In genomic region chr1:44314401-44314800, GRCh38 we compare ENCODE assay signal across 18 cellular contexts. TPM values are rescaled to one million over a fixed set of nuclear protein-coding genes. Genes with fewer than 3 reads are reported as not detected.
DNase-seq lines count a peak whose midpoint lies in the region; ATAC-seq, FAIRE-seq and TF ChIP-seq lines count a peak whose summit lies in the region.
"Had no signal": no experiment of that assay in that cellular context is flagged by ENCODE, and none has a peak within 500 bp of the region (broad histone marks: within the 10 kb centered on the region; RNA-seq: fewer than 3 reads in every experiment).

No MANE protein-coding gene starts in this region.

- H3K4me1 Mint-ChIP-seq in T-helper 17 cell = peaks cover 10% of the 10 kb centered on the region
- H3K4me1 Mint-ChIP-seq in CD4-positive, alpha-beta memory T cell = peaks cover 0 to 8% (median 4%) of the 10 kb centered on the region in 4 donors

- H3K9me3 ChIP-seq in DOHH2 (ENCODE audit: control insufficient read depth, insufficient read depth, low read length) (no peaks in the 10 kb centered on the region), Panc1 (ENCODE audit: control insufficient read depth, insufficient read depth, low read depth, low read length) (no peaks in the 10 kb centered on the region), endothelial cell of umbilical vein (replicated peaks; ENCODE audit: control insufficient read depth, insufficient read depth, low read length) (no peaks in the 10 kb centered on the region), osteoblast (ENCODE audit: low read depth, low read length) (no peaks in the 10 kb centered on the region), T-helper 17 cell (ENCODE audit: control insufficient read depth, low read length, poor library complexity, severe bottlenecking) (no peaks in the 10 kb centered on the region)
- H3K9me3 ChIP-seq in CD4-positive, alpha-beta memory T cell (ENCODE audit: control insufficient read depth in 1 of 2, low read length in 2 of 2) = no peaks in the 10 kb centered on the region
- H3K9me3 ChIP-seq: testis had no signal

- no peaks in the 10 kb centered on the region for H3F3A ChIP-seq in DOHH2 (ENCODE audit: control insufficient read depth, insufficient read depth)

- peaks cover 4% of the 10 kb centered on the region; the same call in 1 of the 2 replicates for H3K4me1 ChIP-seq in DOHH2 (ENCODE audit: control insufficient read depth, low read length)
- no peaks in the 10 kb centered on the region for H3K4me1 ChIP-seq in Panc1 (ENCODE audit: control insufficient read depth, insufficient read depth, low read length)
- no peaks in the 10 kb centered on the region for H3K4me1 ChIP-seq in endothelial cell of umbilical vein (ENCODE audit: control insufficient read depth, extremely low read depth, insufficient read depth, low read length)
- peaks cover 6% of the 10 kb centered on the region for H3K4me1 ChIP-seq in osteoblast (ENCODE audit: insufficient read depth, low read length)
- no peaks in the 10 kb centered on the region for H3K4me1 ChIP-seq in CD4-positive, alpha-beta memory T cell (ENCODE audit: insufficient read depth, low read length)
- H3K4me1 ChIP-seq: testis had no signal

- intact Hi-C loops in Panc1 (cut with micrococcal nuclease; ENCODE audit: unreplicated experiment) = no loop called here
- intact Hi-C loops in endothelial cell of umbilical vein (cut with micrococcal nuclease) = no loop called here
- intact Hi-C loops in CD4-positive, alpha-beta memory T cell (cut with micrococcal nuclease) = no loop called here

- no peak for TF ChIP-seq POLR2A in endothelial cell of umbilical vein (IDR thresholded peaks at IDR 0.05; ENCODE audit: low read depth, low read length)

- H4K20me1 ChIP-seq in DOHH2 (ENCODE audit: control insufficient read depth, insufficient read depth, low read depth, low read length) = peaks cover 6% of the 10 kb centered on the region; the same call in 1 of the 2 replicates
- no peaks in the 10 kb centered on the region for H4K20me1 ChIP-seq in endothelial cell of umbilical vein (replicated peaks; ENCODE audit: control insufficient read depth, extremely low read depth, insufficient read depth, low read length)
- H4K20me1 ChIP-seq in osteoblast (ENCODE audit: insufficient read depth, low read length) = peaks cover 13% of the 10 kb centered on the region

- DNase-seq in Panc1 (ENCODE audit: low read depth, low spot score) (no peak), endothelial cell of umbilical vein (ENCODE audit: low read depth, low spot score) (no peak), osteoblast (ENCODE audit: insufficient read length, low spot score, missing footprints) (no peak), T-helper 17 cell (no peak)
- no peak for DNase-seq in CD4-positive, alpha-beta memory T cell
- DNase-seq: activated CD4-positive, alpha-beta T cell treated with anti-CD3 and anti-CD28 coated beads for 1 hour; activated CD8-positive, alpha-beta memory T cell treated with anti-CD3 and anti-CD28 coated beads, Interleukin-2, amount 10 ng/mL, durations not matched to agents 7 days and 5 days; NCI-H1105; NCI-H2171 treated with DMSO at 0.1 percent for 48 hours; right cardiac atrium; Right ventricle myocardium superior; stimulated activated CD4-positive, alpha-beta T cell treated with anti-CD3 and anti-CD28 coated beads, Interleukin-4, amount 100 ng/mL, for 1 hour; T-helper 2 cell; testis had no signal

- peak; percentile 12 for TF ChIP-seq CTCF in DOHH2 (IDR thresholded peaks at IDR 0.05; ENCODE audit: low read depth, low read length, poor library complexity, severe bottlenecking)
- TF ChIP-seq CTCF in Panc1 (IDR thresholded peaks at IDR 0.05) = peak; percentile 56
- no peak for TF ChIP-seq CTCF in endothelial cell of umbilical vein (IDR thresholded peaks at IDR 0.05; ENCODE audit: extremely low read depth in 1 of 2, insufficient read depth in 1 of 2, low read depth in 1 of 2, low read length in 2 of 2)
- TF ChIP-seq CTCF in osteoblast (IDR thresholded peaks at IDR 0.05; ENCODE audit: extremely low read depth, low read depth, low read length) = peak; percentile 29

- no peak overlapping the region for H3K9ac ChIP-seq in endothelial cell of umbilical vein (replicated peaks; ENCODE audit: extremely low read depth, insufficient read depth, low read length)

- H3K27me3 ChIP-seq in DOHH2 (ENCODE audit: control insufficient read depth, low read length) = no peaks in the 10 kb centered on the region
- H3K27me3 ChIP-seq in Panc1 (ENCODE audit: control insufficient read depth, insufficient read depth, low read length) = no peaks in the 10 kb centered on the region
- H3K27me3 ChIP-seq in endothelial cell of umbilical vein (ENCODE audit: control insufficient read depth in 2 of 2, insufficient read depth in 2 of 2, low read length in 2 of 2) = no peaks in the 10 kb centered on the region
- no peaks in the 10 kb centered on the region for H3K27me3 ChIP-seq in osteoblast (ENCODE audit: insufficient read depth, low read length)
- no peaks in the 10 kb centered on the region for H3K27me3 ChIP-seq in CD4-positive, alpha-beta memory T cell (ENCODE audit: insufficient read depth, low read length)
- H3K27me3 ChIP-seq: testis had no signal

- H3K36me3 ChIP-seq in DOHH2 (ENCODE audit: control insufficient read depth, low read length) = peaks cover 64% of the 10 kb centered on the region
- peaks cover 10% of the 10 kb centered on the region; the same call in 1 of the 2 replicates for H3K36me3 ChIP-seq in Panc1 (ENCODE audit: control insufficient read depth, insufficient read depth, low read length)
- H3K36me3 ChIP-seq in endothelial cell of umbilical vein (ENCODE audit: control insufficient read depth in 2 of 2, extremely low read depth in 1 of 2, insufficient read depth in 2 of 2, low read length in 2 of 2) = peaks cover 2 to 20% of the 10 kb centered on the region in 2 experiments
- peaks cover 56% of the 10 kb centered on the region for H3K36me3 ChIP-seq in osteoblast (ENCODE audit: insufficient read depth, low read length)
- peaks cover 15% of the 10 kb centered on the region for H3K36me3 ChIP-seq in CD4-positive, alpha-beta memory T cell (ENCODE audit: insufficient read depth, low read length)

- H3K27ac Mint-ChIP-seq in T-helper 17 cell = no peak overlapping the region
- no peak overlapping the region for H3K27ac Mint-ChIP-seq in CD4-positive, alpha-beta memory T cell
- H3K27ac Mint-ChIP-seq: activated CD8-positive, alpha-beta memory T cell treated with anti-CD3 and anti-CD28 coated beads, Interleukin-2, amount 10 ng/mL, durations not matched to agents 7 days and 5 days; memory B cell had no signal

- CTCF ChIA-PET in Panc1 (lab: Charles Lee) (interaction anchor here (0.5 kb wide), 1 partner anchor 343 kb away, joined by 3 read pairs; no protein-coding TSS in a partner anchor), endothelial cell of umbilical vein (lab: Charles Lee) (interaction anchor here (1.0 to 2.7 kb wide), 5 partner anchors 14 to 281 kb away, joined by 3 to 11 read pairs (median 3); no protein-coding TSS in a partner anchor)
- CTCF ChIA-PET in CD4-positive, alpha-beta memory T cell (lab: Charles Lee; ENCODE audit: partially characterized antibody) = interaction anchor here (0.7 to 6.3 kb wide), 3 partner anchors 8 to 97 kb away, joined by 3 to 30 read pairs (median 5); no protein-coding TSS in a partner anchor

- in situ Hi-C loops in Panc1 (cut with HindIII; ENCODE audit: low pct_unique_long_range_greater_than_20kb, low sequenced_read_pairs) = no loop called here

- no peak overlapping the region for H3K4me3 Mint-ChIP-seq in T-helper 17 cell
- no peak overlapping the region for H3K4me3 Mint-ChIP-seq in CD4-positive, alpha-beta memory T cell
- H3K4me3 Mint-ChIP-seq: activated CD8-positive, alpha-beta memory T cell treated with anti-CD3 and anti-CD28 coated beads, Interleukin-2, amount 10 ng/mL, durations not matched to agents 7 days and 5 days; memory B cell had no signal

- ATAC-seq in Panc1 (no peak), T-helper 17 cell (no peak), HG02610 (IDR thresholded peaks at IDR 0.05; ENCODE audit: unreplicated experiment) (no peak)
- ATAC-seq: activated CD8-positive, alpha-beta memory T cell treated with anti-CD3 and anti-CD28 coated beads, Interleukin-2, amount 10 ng/mL, durations not matched to agents 7 days and 5 days; right cardiac atrium had no signal

- H3K36me3 Mint-ChIP-seq in T-helper 17 cell (ENCODE audit: low read depth) = peaks cover 7% of the 10 kb centered on the region
- peaks cover 65 to 73% of the 10 kb centered on the region in 2 donors for H3K36me3 Mint-ChIP-seq in CD4-positive, alpha-beta memory T cell

- H3K9me3 Mint-ChIP-seq in CD4-positive, alpha-beta memory T cell = no peaks in the 10 kb centered on the region
- H3K9me3 Mint-ChIP-seq: memory B cell had no signal

- H3K79me2 ChIP-seq in DOHH2 (ENCODE audit: control insufficient read depth, low read length) (no peaks in the 10 kb centered on the region), endothelial cell of umbilical vein (ENCODE audit: control insufficient read depth, insufficient read depth, low read length) (no peaks in the 10 kb centered on the region), osteoblast (ENCODE audit: insufficient read depth, low read length) (no peaks in the 10 kb centered on the region)

- peak; percentile 4 for FAIRE-seq in endothelial cell of umbilical vein (lab: Jason Lieb, UNC)
- FAIRE-seq: islet of Langerhans had no signal

- BruUV-seq in Panc1 (replicated peaks; lab: Mats Ljungman, UMichigan) (no TSS peak), endothelial cell of umbilical vein (replicated peaks; lab: Mats Ljungman, UMichigan) (no TSS peak)

- H2AFZ ChIP-seq in endothelial cell of umbilical vein (ENCODE audit: low read depth, low read length) (no peak overlapping the region), osteoblast (ENCODE audit: low read length) (no peak overlapping the region)

- dilution Hi-C loops in endothelial cell of umbilical vein (cut with MboI; ENCODE audit: extremely low pct_ligation_motif_present, low sequenced_read_pairs) = no loop called here

- H3K4me2 ChIP-seq in DOHH2 (ENCODE audit: low read length) = no peak overlapping the region
- H3K4me2 ChIP-seq in endothelial cell of umbilical vein (ENCODE audit: insufficient read depth, low read length) = no peak overlapping the region
- no peak overlapping the region for H3K4me2 ChIP-seq in osteoblast (ENCODE audit: insufficient read depth, low read length)

- POLR2A ChIA-PET in Panc1 (lab: Charles Lee) = no interaction called here
- POLR2A ChIA-PET in endothelial cell of umbilical vein (lab: Charles Lee) = no interaction called here
- POLR2A ChIA-PET in CD4-positive, alpha-beta memory T cell (lab: Charles Lee; ENCODE audit: partially characterized antibody) = no interaction called here

- no peak overlapping the region for H3K4me3 ChIP-seq in DOHH2 (ENCODE audit: low read length)
- no peak overlapping the region for H3K4me3 ChIP-seq in Panc1 (ENCODE audit: low read depth in 2 of 2, low read length in 2 of 2)
- H3K4me3 ChIP-seq in endothelial cell of umbilical vein (replicated peaks in 1 of 3; ENCODE audit: insufficient read depth in 1 of 3, low read depth in 1 of 3, low read length in 3 of 3) = no peak overlapping the region
- no peak overlapping the region for H3K4me3 ChIP-seq in osteoblast (ENCODE audit: insufficient read depth, low read length)
- no peak overlapping the region for H3K4me3 ChIP-seq in CD4-positive, alpha-beta memory T cell (ENCODE audit: low read length in 2 of 2)
- H3K4me3 ChIP-seq: testis had no signal

- no peaks in the 10 kb centered on the region for H3K9me1 ChIP-seq in endothelial cell of umbilical vein (replicated peaks; ENCODE audit: control insufficient read depth, extremely low read depth, insufficient read depth, low read length)

- H3K27ac ChIP-seq in DOHH2 (ENCODE audit: low read depth, low read length) (no peak overlapping the region), Panc1 (ENCODE audit: low read length) (no peak overlapping the region), endothelial cell of umbilical vein (ENCODE audit: insufficient read depth, low read depth, low read length) (no peak overlapping the region), osteoblast (ENCODE audit: low read depth, low read length) (no peak overlapping the region)
- no peak overlapping the region for H3K27ac ChIP-seq in CD4-positive, alpha-beta memory T cell (ENCODE audit: low read depth, low read length)
- H3K27ac ChIP-seq: testis had no signal

- H3K9me2 ChIP-seq in DOHH2 (replicated peaks; ENCODE audit: control insufficient read depth, low read length) = no peaks in the 10 kb centered on the region

- no peaks in the 10 kb centered on the region for H3K27me3 Mint-ChIP-seq in T-helper 17 cell
- no peaks in the 10 kb centered on the region for H3K27me3 Mint-ChIP-seq in CD4-positive, alpha-beta memory T cell
- H3K27me3 Mint-ChIP-seq: activated CD8-positive, alpha-beta memory T cell treated with anti-CD3 and anti-CD28 coated beads, Interleukin-2, amount 10 ng/mL, durations not matched to agents 7 days and 5 days; memory B cell had no signal

RNA-seq across cellular contexts. Expression of gene ERI3, which starts 40.7 kb away (rescaled TPM):
- total RNA-seq in Panc1 (2021; ENCODE audit: unreplicated experiment) (83.3 TPM), endothelial cell of umbilical vein (45.3 and 53.5 TPM in 2 replicates), osteoblast (52.8 and 58.3 TPM in 2 replicates), T-helper 17 cell (10 to 100 TPM; 22.6 to 25.7 TPM)
- polyA plus RNA-seq in Panc1 (2012; ENCODE audit: insufficient read length) = 89.7 TPM
- polyA plus RNA-seq in endothelial cell of umbilical vein = 94.0 and 119 TPM in 2 replicates
- polyA plus RNA-seq in endothelial cell of umbilical vein (2011; cell fraction: cytosol; rRNA removed) = 70.3 and 73.5 TPM in 2 replicates
- polyA plus RNA-seq in endothelial cell of umbilical vein (2011; cell fraction: nucleus; rRNA removed) = 37.7 and 47.2 TPM in 2 replicates
- polyA plus RNA-seq in endothelial cell of umbilical vein (2012) = 39.2 and 41.1 TPM in 2 replicates
- 43.9 and 52.2 TPM in 2 replicates for polyA minus RNA-seq in endothelial cell of umbilical vein
- polyA minus RNA-seq in endothelial cell of umbilical vein (2011; cell fraction: cytosol; rRNA and poly(A)+ RNA removed) = 65.5 TPM
- polyA minus RNA-seq in endothelial cell of umbilical vein (2011; cell fraction: nucleus; rRNA and poly(A)+ RNA removed) = 18.6 and 27.3 TPM in 2 replicates
- total RNA-seq in CD4-positive, alpha-beta memory T cell = 10 to 100 TPM; 26.4 to 29.6 TPM
- 10 to 100 TPM; 33.7 to 59.4 TPM for polyA plus RNA-seq in CD4-positive, alpha-beta memory T cell

Comparison
In these comparisons a context has a peak if more than half of its experiments do, and no peak if none do; other contexts are left out.
1. CTCF ChIP-seq: peak in DOHH2 (single experiment), Panc1 (single experiment) and osteoblast (single experiment); none in endothelial cell of umbilical vein (0 of 2).